Comparison of ENCODE assay signal across 19 cellular contexts in the genomic region with DNA sequence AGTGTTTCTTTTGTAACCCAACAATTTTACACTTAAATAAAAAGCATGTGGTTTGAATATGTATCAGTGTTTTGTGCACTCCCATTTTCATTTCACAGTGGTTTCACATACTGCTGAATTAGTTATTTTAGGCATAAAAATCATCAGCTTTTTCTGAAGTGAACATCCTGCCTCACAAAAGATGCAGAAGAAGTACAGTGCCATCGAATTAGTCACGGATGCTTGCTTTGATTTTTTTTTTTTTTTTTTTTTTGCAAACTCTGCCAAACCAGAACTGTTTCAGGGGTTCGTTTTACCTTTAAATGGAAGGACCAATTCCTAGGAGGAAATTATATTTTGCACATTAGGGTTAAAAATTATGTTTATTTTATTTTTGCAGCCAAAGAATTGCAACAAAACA.
"Had no signal": no experiment of that assay in that cellular context is flagged by ENCODE, and none has a peak within 500 bp of the region (broad histone marks: within the 10 kb centered on the region; RNA-seq: fewer than 3 reads in every experiment).

No MANE protein-coding gene starts in this region.

- H3K4me3 ChIP-seq: body of pancreas, esophagus muscularis mucosa, heart right ventricle, ovary, right lobe of liver had no signal

- H3K27me3 ChIP-seq: body of pancreas, esophagus muscularis mucosa, heart right ventricle, ovary, right lobe of liver had no signal

- H3K9me3 ChIP-seq: body of pancreas, esophagus muscularis mucosa, heart right ventricle, ovary, right lobe of liver had no signal

- DNase-seq: activated CD4-positive, alpha-beta memory T cell treated with anti-CD3 and anti-CD28 coated beads, Interleukin-2, amount 10 ng/mL, durations not matched to agents 7 days and 5 days; activated CD4-positive, alpha-beta T cell treated with anti-CD3 and anti-CD28 coated beads for 48 hours; activated CD4-positive, CD25-positive, alpha-beta regulatory T cell; activated CD8-positive, alpha-beta memory T cell treated with anti-CD3 and anti-CD28 coated beads, Interleukin-2, amount 10 ng/mL, durations not matched to agents 7 days and 5 days; activated naive CD4-positive, alpha-beta T cell; activated naive CD8-positive, alpha-beta T cell treated with anti-CD3 and anti-CD28 coated beads for 36 hours; amniotic stem cell; body of pancreas; dermis blood vessel endothelial cell; effector memory CD4-positive, alpha-beta T cell; heart right ventricle; left ventricle myocardium superior; ovary; right lobe of liver; small intestine; stimulated activated CD4-positive, alpha-beta T cell treated with anti-CD3 and anti-CD28 coated beads, Interleukin-15, amount 100 ng/mL, for 24 hours; stimulated activated CD4-positive, alpha-beta T cell treated with anti-CD3 and anti-CD28 coated beads, Interleukin-4, amount 100 ng/mL, for 1 hour; stimulated activated naive CD8-positive, alpha-beta T cell treated with anti-CD3 and anti-CD28 coated beads, Interleukin-15, amount 100 ng/mL, for 72 hours had no signal

- H3K27ac ChIP-seq: body of pancreas, esophagus muscularis mucosa, heart right ventricle, ovary, right lobe of liver had no signal

- H3K4me1 ChIP-seq: body of pancreas, right lobe of liver had no signal

- H3K36me3 ChIP-seq: esophagus muscularis mucosa, heart right ventricle, ovary, right lobe of liver had no signal
